ENCODE assay signal across 12 cellular contexts in genomic region chr2:96412307-96413066, GRCh38.
DNase-seq lines count a peak whose midpoint lies in the region; ATAC-seq, FAIRE-seq and TF ChIP-seq lines count a peak whose summit lies in the region.
"Had no signal": no experiment of that assay in that cellular context is flagged by ENCODE, and none has a peak within 500 bp of the region (broad histone marks: within the 10 kb centered on the region; RNA-seq: fewer than 3 reads in every experiment).

No MANE protein-coding gene starts in this region.

- H3K27ac Mint-ChIP-seq in MCF 10A (ENCODE audit: low read depth, unreplicated experiment): peak overlapping the region; percentile 77
- H3K27ac Mint-ChIP-seq: stimulated activated naive CD8-positive, alpha-beta T cell treated with anti-CD3 and anti-CD28 coated beads, Interleukin-15, amount 100 ng/mL, for 72 hours had no signal

- no peaks in the 10 kb centered on the region for H3K9me3 Mint-ChIP-seq in MCF 10A (ENCODE audit: unreplicated experiment)

- peak overlapping the region; percentile 49 for H3K4me3 ChIP-seq in MM.1S (ENCODE audit: low read length)
- H3K4me3 ChIP-seq in HepG2 (replicated peaks in 1 of 3; ENCODE audit: insufficient read depth in 1 of 3, low read depth in 2 of 3, low read length in 3 of 3): peak overlapping the region; percentile 52 to 86 (median 62)
- peak overlapping the region; percentile 35 to 67 (median 52) for H3K4me3 ChIP-seq in subcutaneous abdominal adipose tissue (ENCODE audit: low read depth in 1 of 5, low read length in 5 of 5)

- H3K79me2 ChIP-seq in MM.1S (ENCODE audit: low read length) (no peaks in the 10 kb centered on the region), HepG2 (ENCODE audit: insufficient read depth, low read length) (no peaks in the 10 kb centered on the region)

- H3K4me1 ChIP-seq in MM.1S (ENCODE audit: low read length) (peaks cover 3% of the 10 kb centered on the region), HepG2 (ENCODE audit: insufficient read depth, low read length) (peaks cover 62% of the 10 kb centered on the region), subcutaneous abdominal adipose tissue (ENCODE audit: control insufficient read depth in 5 of 5, insufficient read depth in 5 of 5, low read length in 5 of 5) (peaks cover 0 to 13% (median 7%) of the 10 kb centered on the region in 5 donors)

- CTCF ChIA-PET in MCF 10A (lab: Yijun Ruan, JAX) (interaction anchor here (0.6 to 12.7 kb wide), 5 partner anchors 9 to 388 kb away, joined by 3 to 360 read pairs (median 3); partner anchors contain the start of gene NEURL3), HepG2 (lab: Yijun Ruan, JAX; ENCODE audit: low intra/inter-chr PET ratio, low total read pairs) (interaction anchor here (3.3 kb wide), 1 partner anchor 96 kb away, joined by 13 read pairs; no protein-coding TSS in a partner anchor)

- TF ChIP-seq POLR2A in HepG2 (IDR thresholded peaks at IDR 0.05; ENCODE audit: insufficient read depth in 1 of 2, low read depth in 2 of 2, low read length in 2 of 2): no peak

- TF ChIP-seq CTCF in MM.1S (IDR thresholded peaks at IDR 0.05; ENCODE audit: low read length) (no peak), MCF 10A (IDR thresholded peaks at IDR 0.05; ENCODE audit: unreplicated experiment) (no peak), HepG2 (CRISPR knock-in tag; IDR thresholded peaks at IDR 0.05) (no peak)

- H3K9me2 ChIP-seq in MM.1S (replicated peaks; ENCODE audit: insufficient read depth, low read length): no peaks in the 10 kb centered on the region

- peaks cover 12% of the 10 kb centered on the region for H3K27me3 Mint-ChIP-seq in MCF 10A (ENCODE audit: insufficient read depth, unreplicated experiment)
- H3K27me3 Mint-ChIP-seq: brain; stimulated activated naive CD8-positive, alpha-beta T cell treated with anti-CD3 and anti-CD28 coated beads, Interleukin-15, amount 100 ng/mL, for 72 hours had no signal

- H3K36me3 ChIP-seq in MM.1S (replicated peaks; ENCODE audit: insufficient read depth, low read length): no peaks in the 10 kb centered on the region
- H3K36me3 ChIP-seq in HepG2 (replicated peaks in 1 of 2; ENCODE audit: control insufficient read depth in 1 of 2, insufficient read depth in 2 of 2, low read length in 2 of 2): no peaks in the 10 kb centered on the region
- H3K36me3 ChIP-seq in subcutaneous abdominal adipose tissue (ENCODE audit: control insufficient read depth in 5 of 5, insufficient read depth in 5 of 5, low read length in 5 of 5): no peaks in the 10 kb centered on the region
- H3K36me3 ChIP-seq: neutrophil had no signal

- H3K9ac ChIP-seq in MM.1S (ENCODE audit: low read length): peak overlapping the region; percentile 38; the same call in 1 of the 2 replicates
- peak overlapping the region; percentile 55 for H3K9ac ChIP-seq in HepG2 (ENCODE audit: insufficient read depth, low read depth, low read length)
- peak overlapping the region in 2 of 5 donors; percentile 17 to 38 for H3K9ac ChIP-seq in subcutaneous abdominal adipose tissue (ENCODE audit: low read length in 5 of 5)

- in situ Hi-C loops in HepG2 (cut with HindIII; ENCODE audit: extremely low pct_ligation_motif_present, low pct_unique_long_range_greater_than_20kb): no loop called here

- DNase-seq in MM.1S (no peak), MCF 10A (ENCODE audit: unreplicated experiment) (no peak), HepG2 (ENCODE audit: low spot score) (no peak)
- DNase-seq: NCI-H1105 treated with DMSO at 0.1 percent for 48 hours; stimulated activated naive CD8-positive, alpha-beta T cell treated with anti-CD3 and anti-CD28 coated beads, Interleukin-15, amount 100 ng/mL, for 72 hours had no signal

- peaks cover 13% of the 10 kb centered on the region for H3K4me1 Mint-ChIP-seq in MCF 10A (ENCODE audit: insufficient read depth, unreplicated experiment)

- no peaks in the 10 kb centered on the region for H3K27me3 ChIP-seq in MM.1S (replicated peaks; ENCODE audit: insufficient read depth, low read length)
- H3K27me3 ChIP-seq in HepG2 (ENCODE audit: control insufficient read depth in 1 of 2, insufficient read depth in 2 of 2, low read length in 2 of 2): peaks cover 0 to 12% of the 10 kb centered on the region in 2 experiments; a peak in 2 of 5 replicates
- peaks cover 0 to 5% (median 0%) of the 10 kb centered on the region in 5 donors for H3K27me3 ChIP-seq in subcutaneous abdominal adipose tissue (ENCODE audit: control insufficient read depth in 5 of 5, insufficient read depth in 4 of 5, low read length in 5 of 5)
- H3K27me3 ChIP-seq: neutrophil had no signal

- peak; percentile 53 for ATAC-seq in HepG2
- ATAC-seq in HG03039 (IDR thresholded peaks at IDR 0.05; ENCODE audit: unreplicated experiment): no peak
- no peak for ATAC-seq in HG03097 (IDR thresholded peaks at IDR 0.05; ENCODE audit: low FRiP score, unreplicated experiment)
- no peak for ATAC-seq in HG02884 (IDR thresholded peaks at IDR 0.05; ENCODE audit: unreplicated experiment)
- no peak for ATAC-seq in GM18517 (IDR thresholded peaks at IDR 0.05; ENCODE audit: unreplicated experiment)
- ATAC-seq: stimulated activated naive CD8-positive, alpha-beta T cell treated with anti-CD3 and anti-CD28 coated beads, Interleukin-15, amount 100 ng/mL, for 72 hours had no signal

- peak overlapping the region; percentile 32; the same call in 1 of the 2 replicates for H3K4me2 ChIP-seq in MM.1S (ENCODE audit: low read depth, low read length)
- peak overlapping the region; percentile 78 for H3K4me2 ChIP-seq in HepG2 (ENCODE audit: low read depth, low read length)

- H3F3A ChIP-seq in MM.1S (ENCODE audit: insufficient read depth, low read length): no peaks in the 10 kb centered on the region

- H3K4me3 Mint-ChIP-seq in MCF 10A (ENCODE audit: unreplicated experiment): peak overlapping the region; percentile 74
- H3K4me3 Mint-ChIP-seq: stimulated activated naive CD8-positive, alpha-beta T cell treated with anti-CD3 and anti-CD28 coated beads, Interleukin-15, amount 100 ng/mL, for 72 hours had no signal

- TF ChIP-seq EP300 in HepG2 (IDR thresholded peaks at IDR 0.05; ENCODE audit: low read depth in 2 of 2, low read length in 2 of 2) (no peak), HepG2 (CRISPR knock-in tag; IDR thresholded peaks at IDR 0.05; ENCODE audit: borderline replicate concordance) (no peak)

- no peaks in the 10 kb centered on the region for H3K9me3 ChIP-seq in MM.1S (replicated peaks; ENCODE audit: insufficient read depth, low read length)
- no peaks in the 10 kb centered on the region for H3K9me3 ChIP-seq in HepG2 (ENCODE audit: low read length)
- no peaks in the 10 kb centered on the region for H3K9me3 ChIP-seq in subcutaneous abdominal adipose tissue (ENCODE audit: control insufficient read depth in 5 of 5, low read length in 5 of 5)
- H3K9me3 ChIP-seq: neutrophil had no signal

- intact Hi-C loops in MCF 10A (cut with micrococcal nuclease): no loop called here
- intact Hi-C loops in HepG2 (cut with micrococcal nuclease; ENCODE audit: unreplicated experiment): no loop called here

- no peak overlapping the region for H3K27ac ChIP-seq in MM.1S (ENCODE audit: low read length)
- no peak overlapping the region for H3K27ac ChIP-seq in HepG2 (ENCODE audit: extremely low read length, insufficient read depth, low read length)
- H3K27ac ChIP-seq in subcutaneous abdominal adipose tissue (ENCODE audit: low read depth, low read length): no peak overlapping the region
- H3K27ac ChIP-seq: neutrophil had no signal

- H3K36me3 Mint-ChIP-seq in MCF 10A (ENCODE audit: insufficient read depth, unreplicated experiment): no peaks in the 10 kb centered on the region
- H3K36me3 Mint-ChIP-seq: brain had no signal

- no peak for TF ChIP-seq RAD21 in HepG2 (CRISPR knock-in tag; IDR thresholded peaks at IDR 0.05)

- peak; percentile 40 for FAIRE-seq in HepG2 (lab: Jason Lieb, UNC)

- no TSS peak for BruUV-seq in MCF 10A (replicated peaks; lab: Mats Ljungman, UMichigan)
- BruUV-seq in HepG2 (replicated peaks; lab: Mats Ljungman, UMichigan): no TSS peak

- WGBS in HepG2 (ENCODE audit: low lambda C conversion rate): 37% methylated on average over 15 of the region's 15 CpGs

- H4K20me1 ChIP-seq in MM.1S (ENCODE audit: insufficient read depth, low read length): no peaks in the 10 kb centered on the region
- H4K20me1 ChIP-seq in HepG2 (ENCODE audit: insufficient read depth, low read length): no peaks in the 10 kb centered on the region

- POLR2A ChIA-PET in MCF 10A (lab: Yijun Ruan, JAX) (interaction anchor here (0.8 to 1.4 kb wide), 9 partner anchors 81 to 346 kb away, joined by 3 to 6 read pairs (median 3); partner anchors contain the start of gene SNRNP200), HepG2 (lab: Yijun Ruan, JAX) (interaction anchor here (1.2 kb wide), 2 partner anchors 9 to 90 kb away, joined by 3 read pairs; no protein-coding TSS in a partner anchor)

- H2AFZ ChIP-seq in MM.1S (ENCODE audit: low read length) (peak overlapping the region; percentile 52; the same call in 1 of the 2 replicates), HepG2 (ENCODE audit: low read length) (peak overlapping the region; percentile 81)

TF ChIP-seq in HepG2, 621 proteins besides CTCF, POLR2A, EP300 and RAD21 (continues in another document):
- no peak for TF ChIP-seq UBTF (CRISPR knock-in tag; IDR thresholded peaks at IDR 0.05)
- peak; percentile 60; the same call in 1 of the 2 replicates for TF ChIP-seq PITX1 (CRISPR knock-in tag; IDR thresholded peaks at IDR 0.05)
- no peak for TF ChIP-seq CAMTA2 (CRISPR knock-in tag; IDR thresholded peaks at IDR 0.05; ENCODE audit: borderline replicate concordance)
- no peak for TF ChIP-seq IRF1 (CRISPR knock-in tag; IDR thresholded peaks at IDR 0.05; ENCODE audit: low read depth)
